In genomic region chr9:113150670-113151591, GRCh38 we compare ENCODE assay signal across 1 cellular context.
TF ChIP-seq lines count a peak whose summit lies in the region.

SLC31A2 (plus strand) TSS chr9:113151007; CDS start chr9:113151075, 68 bp downstream.

TF ChIP-seq in K562, 482 proteins besides CTCF, POLR2A, EP300 and RAD21 (continued from another document and continues in another):
- TF ChIP-seq ATF2 (CRISPR knock-in tag; IDR thresholded peaks at IDR 0.05) (peak; percentile 56; the same call in 1 of the 2 replicates), CBX5 (IDR thresholded peaks at IDR 0.05; ENCODE audit: borderline replicate concordance, low read depth) (0 out of 2 replicates have a peak, but pooled peaks have one; percentile 43), NR2F6 (CRISPR knock-in tag; IDR thresholded peaks at IDR 0.05) (no peak), CHD7 (IDR thresholded peaks at IDR 0.05; ENCODE audit: low read depth, low read length) (no peak), FOXA1 (IDR thresholded peaks at IDR 0.05; ENCODE audit: borderline replicate concordance) (no peak), PREB (CRISPR knock-in tag; IDR thresholded peaks at IDR 0.05) (no peak), TAF1 (IDR thresholded peaks at IDR 0.05; ENCODE audit: control insufficient read depth, extremely low read depth, insufficient read depth, low read length, severe bottlenecking) (peak; percentile 62), SUPT5H (IDR thresholded peaks at IDR 0.05) (peak; percentile 64; the same call in 1 of the 2 replicates), GTF2E2 (tag; IDR thresholded peaks at IDR 0.05) (no peak), BRD4 (IDR thresholded peaks at IDR 0.05) (no peak), CHD2 (IDR thresholded peaks at IDR 0.05; ENCODE audit: low read depth, low read length) (peak; percentile 22; the same call in 1 of the 2 replicates), ARID3B (CRISPR knock-in tag; IDR thresholded peaks at IDR 0.05; ENCODE audit: borderline replicate concordance) (no peak), SP2 (IDR thresholded peaks at IDR 0.05; ENCODE audit: extremely low read depth, low read depth, low read length, poor library complexity, severe bottlenecking) (no peak), DEAF1 (CRISPR knock-in tag; IDR thresholded peaks at IDR 0.05) (no peak), MYNN (IDR thresholded peaks at IDR 0.05) (no peak), MYNN (CRISPR knock-in tag; IDR thresholded peaks at IDR 0.05) (no peak), ZNF830 (CRISPR knock-in tag; IDR thresholded peaks at IDR 0.05) (no peak), KDM2B (CRISPR knock-in tag; IDR thresholded peaks at IDR 0.05) (no peak), ZNF318 (IDR thresholded peaks at IDR 0.05; ENCODE audit: borderline replicate concordance in 1 of 2, low read depth in 1 of 2) (no peak), SIX5 (IDR thresholded peaks at IDR 0.05; ENCODE audit: borderline replicate concordance in 1 of 2, insufficient read depth in 1 of 2, low read depth in 1 of 2, low read length in 2 of 2) (peak; percentile 66 to 72; a peak in 3 of 4 replicates), HCFC1 (IDR thresholded peaks at IDR 0.05; ENCODE audit: low read depth, low read length) (peak; percentile 94), FOXP4 (CRISPR knock-in tag; IDR thresholded peaks at IDR 0.05; ENCODE audit: borderline replicate concordance) (peak; percentile 95; the same call in 1 of the 2 replicates), RBBP5 (IDR thresholded peaks at IDR 0.05; ENCODE audit: borderline replicate concordance, insufficient read depth, low read length, poor library complexity, severe bottlenecking) (peak; percentile 70)
